Comparison of ENCODE assay signal across 8 cellular contexts in the genomic region with DNA sequence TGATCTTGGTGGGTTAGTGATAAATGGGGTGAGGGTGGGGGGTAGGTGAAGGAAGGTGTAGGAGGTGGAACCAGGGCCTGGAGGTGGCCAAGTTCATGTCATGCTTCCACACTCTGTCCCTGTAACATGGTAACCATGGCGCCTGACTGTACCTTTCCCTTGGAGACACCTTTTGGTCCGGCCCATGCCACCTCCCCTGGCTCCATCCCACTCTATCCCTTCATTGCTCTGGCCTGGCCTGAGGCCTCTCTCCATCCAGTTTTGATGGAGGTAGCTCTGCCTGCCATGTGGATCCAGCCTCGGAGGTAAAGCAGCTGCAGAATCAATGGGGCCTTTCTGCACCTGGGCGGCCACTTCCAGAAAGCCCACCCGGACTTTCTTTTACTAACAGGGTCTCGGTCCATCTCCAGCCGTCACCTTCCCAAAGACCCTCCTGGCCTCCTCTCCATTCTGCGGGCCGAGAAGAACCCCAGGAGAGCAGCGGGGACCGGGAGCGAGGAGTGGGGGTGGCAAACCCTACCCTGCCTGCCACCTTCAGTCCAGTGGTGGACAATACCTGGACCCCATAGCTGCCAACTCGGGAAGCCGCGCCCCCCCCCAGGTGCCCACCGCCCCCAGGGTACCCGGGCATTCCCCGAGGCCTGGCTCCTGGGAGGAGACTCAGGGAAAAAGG.
DNase-seq lines count a peak whose midpoint lies in the region; ATAC-seq and TF ChIP-seq lines count a peak whose summit lies in the region.

No MANE protein-coding gene starts in this region.

- H3K9ac ChIP-seq in SK-N-MC (ENCODE audit: insufficient read length) (peak overlapping the region; percentile 96), rectal smooth muscle tissue (ENCODE audit: low read length) (no peak overlapping the region)

- no peaks in the 10 kb centered on the region for H3K9me3 ChIP-seq in SK-N-MC (ENCODE audit: low read depth, low read length)

- H3K27me3 ChIP-seq in rectal smooth muscle tissue (ENCODE audit: control insufficient read depth, insufficient read depth, low read length), result no peaks in the 10 kb centered on the region

- H3K27ac ChIP-seq in SK-N-MC, result no peak overlapping the region
- peak overlapping the region; percentile 94 for H3K27ac ChIP-seq in rectal smooth muscle tissue (ENCODE audit: low read depth, low read length)

- H3K36me3 ChIP-seq in SK-N-MC (ENCODE audit: insufficient read depth, low read length) (peaks cover 25% of the 10 kb centered on the region), rectal smooth muscle tissue (ENCODE audit: control insufficient read depth, insufficient read depth, low read length) (peaks cover 2% of the 10 kb centered on the region)

- ATAC-seq in GM19351 (IDR thresholded peaks at IDR 0.05; ENCODE audit: unreplicated experiment), result no peak

- no peak for TF ChIP-seq CTCF in GM12865 (IDR thresholded peaks at IDR 0.05; ENCODE audit: insufficient read depth, low read depth, low read length, missing control alignments)
- TF ChIP-seq CTCF in foreskin fibroblast (IDR thresholded peaks at IDR 0.05; ENCODE audit: low read depth, low read length), result no peak

- DNase-seq in GM12865 (ENCODE audit: low read depth), result no peak
- DNase-seq in SK-N-MC (ENCODE audit: low read depth, low spot score), result no peak
- no peak for DNase-seq in foreskin fibroblast
- DNase-seq in NCI-H82 (lab: John Stamatoyannopoulos, UW), result no peak
- DNase-seq in NCI-H345 treated with DMSO at 0.1 percent for 48 hours (lab: John Stamatoyannopoulos, UW; ENCODE audit: unreplicated experiment), result no peak
- no peak for DNase-seq in AML-193 (lab: John Stamatoyannopoulos, UW)

- H3K4me3 ChIP-seq in GM12865 (ENCODE audit: low read depth, low read length) (peak overlapping the region; percentile 87), SK-N-MC (peak overlapping the region; percentile 90), foreskin fibroblast (ENCODE audit: low read depth in 1 of 2, low read length in 2 of 2) (peak overlapping the region; percentile 62 to 99), rectal smooth muscle tissue (ENCODE audit: low read length) (peak overlapping the region; percentile 92)

- H3K4me1 ChIP-seq in rectal smooth muscle tissue (ENCODE audit: control insufficient read depth, insufficient read depth, low read length), result peaks cover 4% of the 10 kb centered on the region
